1 cellular context compared by ENCODE assay signal in genomic region chr11:560305-561147, GRCh38.
TF ChIP-seq lines count a peak whose summit lies in the region.

Gene LMNTD2, minus strand, starts transcription at chr11:560738. Its CDS starts 22 bp downstream, at chr11:560716.
Gene RASSF7, plus strand, starts transcription at chr11:560970. Its CDS starts 799 bp downstream, at chr11:561769.

TF ChIP-seq in HepG2, 621 proteins besides CTCF, POLR2A, EP300 and RAD21 (continued from another document and continues in another):
- TF ChIP-seq POLR2AphosphoS5 (IDR thresholded peaks at IDR 0.05; ENCODE audit: low read depth, low read length), result peak; percentile 32; the same call in 1 of the 2 replicates
- TF ChIP-seq BATF2 (CRISPR knock-in tag; IDR thresholded peaks at IDR 0.05), result peak; percentile 45; the same call in 1 of the 2 replicates
- TF ChIP-seq SIX1 (CRISPR knock-in tag; IDR thresholded peaks at IDR 0.05; ENCODE audit: borderline replicate concordance), result no peak
- 0 out of 2 replicates have a peak, but pooled peaks have one; percentile 7 for TF ChIP-seq SOX5 (CRISPR knock-in tag; IDR thresholded peaks at IDR 0.05; ENCODE audit: borderline replicate concordance)
- TF ChIP-seq LRRFIP1 (CRISPR knock-in tag; conservative IDR thresholded peaks at IDR 0.05), result no peak
- 0 out of 2 replicates have a peak, but pooled peaks have one; percentile 23 for TF ChIP-seq BCL6 (CRISPR knock-in tag; IDR thresholded peaks at IDR 0.05)
- TF ChIP-seq ZNF776 (CRISPR knock-in tag; IDR thresholded peaks at IDR 0.05), result 0 out of 2 replicates have a peak, but pooled peaks have one; percentile 14
- no peak for TF ChIP-seq ZNF879 (CRISPR knock-in tag; IDR thresholded peaks at IDR 0.05)
- TF ChIP-seq SYNCRIP (IDR thresholded peaks at IDR 0.05; ENCODE audit: insufficient read depth, low read depth, low read length), result no peak
- TF ChIP-seq ZBTB14 (CRISPR knock-in tag; IDR thresholded peaks at IDR 0.05), result no peak
- TF ChIP-seq ZNF672 (CRISPR knock-in tag; IDR thresholded peaks at IDR 0.05), result no peak
- TF ChIP-seq CCDC6 (CRISPR knock-in tag; IDR thresholded peaks at IDR 0.05), result no peak
- TF ChIP-seq NFKB2 (CRISPR knock-in tag; IDR thresholded peaks at IDR 0.05; ENCODE audit: borderline replicate concordance), result no peak; the same call in 1 of the 2 replicates
- no peak for TF ChIP-seq ZMAT5 (CRISPR knock-in tag; IDR thresholded peaks at IDR 0.05; ENCODE audit: borderline replicate concordance, low read depth)
- TF ChIP-seq JDP2 (CRISPR knock-in tag; IDR thresholded peaks at IDR 0.05; ENCODE audit: borderline replicate concordance), result no peak
- no peak for TF ChIP-seq PLRG1 (conservative IDR thresholded peaks at IDR 0.05)
- peak; percentile 89 for TF ChIP-seq PHF8 (CRISPR knock-in tag; IDR thresholded peaks at IDR 0.05)
- TF ChIP-seq ETV5 (CRISPR knock-in tag; IDR thresholded peaks at IDR 0.05; ENCODE audit: borderline replicate concordance), result peak; percentile 35; the same call in 1 of the 2 replicates
- TF ChIP-seq DNMT3B (CRISPR knock-in tag; conservative IDR thresholded peaks at IDR 0.05), result no peak
- no peak for TF ChIP-seq ZNF136 (CRISPR knock-in tag; IDR thresholded peaks at IDR 0.05; ENCODE audit: low read depth)
- no peak for TF ChIP-seq BRD4 (CRISPR knock-in tag; IDR thresholded peaks at IDR 0.05)
- no peak for TF ChIP-seq DNMT1 (CRISPR knock-in tag; IDR thresholded peaks at IDR 0.05)
- TF ChIP-seq ZXDC (CRISPR knock-in tag; IDR thresholded peaks at IDR 0.05), result no peak
- no peak for TF ChIP-seq EHMT2 (IDR thresholded peaks at IDR 0.05; ENCODE audit: borderline replicate concordance, low read depth, low read length)
- TF ChIP-seq MTERF4 (CRISPR knock-in tag; IDR thresholded peaks at IDR 0.05), result peak; percentile 73; the same call in 1 of the 2 replicates
- no peak for TF ChIP-seq ZNF382 (CRISPR knock-in tag; IDR thresholded peaks at IDR 0.05; ENCODE audit: borderline replicate concordance)
- no peak for TF ChIP-seq MEF2D (CRISPR knock-in tag; IDR thresholded peaks at IDR 0.05)
- TF ChIP-seq ZFX (CRISPR knock-in tag; IDR thresholded peaks at IDR 0.05; ENCODE audit: low read depth), result peak; percentile 98
- peak; percentile 83 for TF ChIP-seq ZNF138 (CRISPR knock-in tag; IDR thresholded peaks at IDR 0.05; ENCODE audit: low read depth)
- TF ChIP-seq FUBP1 (CRISPR knock-in tag; IDR thresholded peaks at IDR 0.05; ENCODE audit: borderline replicate concordance), result no peak
- TF ChIP-seq FOXA1 (IDR thresholded peaks at IDR 0.05), result no peak
- no peak for TF ChIP-seq FOXA1 (CRISPR knock-in tag; IDR thresholded peaks at IDR 0.05)
- TF ChIP-seq GATAD2A (CRISPR knock-in tag; IDR thresholded peaks at IDR 0.05), result no peak; the same call in 1 of the 2 replicates
- TF ChIP-seq DZIP1 (CRISPR knock-in tag; IDR thresholded peaks at IDR 0.05), result no peak; the same call in 1 of the 2 replicates
- peak; percentile 66; the same call in 1 of the 2 replicates for TF ChIP-seq CHD2 (IDR thresholded peaks at IDR 0.05; ENCODE audit: low read depth, low read length)
- TF ChIP-seq BORCS8-MEF2B (CRISPR knock-in tag; IDR thresholded peaks at IDR 0.05), result peak; percentile 46; the same call in 1 of the 2 replicates
- TF ChIP-seq ARNT2 (CRISPR knock-in tag; IDR thresholded peaks at IDR 0.05; ENCODE audit: low read depth), result no peak
- TF ChIP-seq FOXM1 (CRISPR knock-in tag; IDR thresholded peaks at IDR 0.05), result no peak
- no peak for TF ChIP-seq FOXK1 (CRISPR knock-in tag; IDR thresholded peaks at IDR 0.05; ENCODE audit: borderline replicate concordance, low read depth)
- TF ChIP-seq ZNF558 (CRISPR knock-in tag; IDR thresholded peaks at IDR 0.05; ENCODE audit: borderline replicate concordance), result no peak
- TF ChIP-seq NR2C2 (CRISPR knock-in tag; IDR thresholded peaks at IDR 0.05; ENCODE audit: borderline replicate concordance), result peak; percentile 92
- no peak for TF ChIP-seq REST (IDR thresholded peaks at IDR 0.05; ENCODE audit: borderline replicate concordance in 1 of 2, low read depth in 1 of 2, low read length in 2 of 2)
- TF ChIP-seq SMARCE1 (IDR thresholded peaks at IDR 0.05; ENCODE audit: borderline replicate concordance), result no peak
- TF ChIP-seq NBN (conservative IDR thresholded peaks at IDR 0.05), result no peak
- peak; percentile 23; the same call in 1 of the 2 replicates for TF ChIP-seq ZNF556 (CRISPR knock-in tag; IDR thresholded peaks at IDR 0.05; ENCODE audit: borderline replicate concordance)
- peak; percentile 28; the same call in 1 of the 2 replicates for TF ChIP-seq ATF3 (CRISPR knock-in tag; IDR thresholded peaks at IDR 0.05)
- TF ChIP-seq ONECUT2 (CRISPR knock-in tag; IDR thresholded peaks at IDR 0.05), result no peak
